11 cellular contexts compared by ENCODE assay signal in the genomic region with DNA sequence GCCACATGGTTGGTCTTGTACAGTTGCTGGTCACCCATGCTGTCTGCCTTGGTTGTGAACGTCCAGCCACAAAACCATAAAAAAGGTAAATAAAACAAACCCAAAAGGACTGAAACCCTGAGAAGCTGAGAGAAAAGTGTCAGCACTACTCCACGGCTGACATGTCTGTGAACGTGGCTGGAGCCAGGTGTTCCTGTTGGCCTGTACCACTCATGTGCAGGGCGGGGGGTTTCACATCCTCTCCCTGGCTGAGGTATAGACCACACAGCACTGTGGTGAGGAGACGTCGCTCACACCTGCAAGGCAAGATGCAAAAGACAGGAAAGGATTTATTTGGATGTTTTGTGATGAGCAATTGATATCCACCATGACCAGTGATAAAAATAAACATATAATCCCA. TPM values are rescaled to one million over a fixed set of nuclear protein-coding genes. Genes with fewer than 3 reads are reported as not detected.
DNase-seq lines count a peak whose midpoint lies in the region; ATAC-seq and TF ChIP-seq lines count a peak whose summit lies in the region.
"Had no signal": no experiment of that assay in that cellular context is flagged by ENCODE, and none has a peak within 500 bp of the region (broad histone marks: within the 10 kb centered on the region; RNA-seq: fewer than 3 reads in every experiment).

No MANE protein-coding gene starts in this region.

- H3K27ac Mint-ChIP-seq in effector memory CD8-positive, alpha-beta T cell, result peak overlapping the region; percentile 11 to 85
- H3K27ac Mint-ChIP-seq in CD4-positive, alpha-beta memory T cell, result no peak overlapping the region

- POLR2A ChIA-PET in CD4-positive, alpha-beta memory T cell (lab: Charles Lee; ENCODE audit: partially characterized antibody), result no interaction called here

- peaks cover 17% of the 10 kb centered on the region for H3K36me3 Mint-ChIP-seq in effector memory CD8-positive, alpha-beta T cell (ENCODE audit: insufficient read depth)
- H3K36me3 Mint-ChIP-seq in CD4-positive, alpha-beta memory T cell, result peaks cover 19 to 43% of the 10 kb centered on the region in 2 donors

- H3K27ac ChIP-seq in right atrium auricular region, result no peak overlapping the region
- no peak overlapping the region for H3K27ac ChIP-seq in CD4-positive, alpha-beta memory T cell (ENCODE audit: low read depth, low read length)
- H3K27ac ChIP-seq: foreskin keratinocyte had no signal

- H3K4me1 ChIP-seq in right atrium auricular region, result peaks cover 0 to under 1% of the 10 kb centered on the region in 2 donors
- H3K4me1 ChIP-seq in CD4-positive, alpha-beta memory T cell (ENCODE audit: insufficient read depth, low read length), result no peaks in the 10 kb centered on the region
- H3K4me1 ChIP-seq: foreskin keratinocyte had no signal

- CTCF ChIA-PET in CD4-positive, alpha-beta memory T cell (lab: Charles Lee; ENCODE audit: partially characterized antibody), result interaction anchor here (0.9 to 1.5 kb wide), 2 partner anchors 8 kb away, joined by 3 to 4 read pairs; no protein-coding TSS in a partner anchor

- intact Hi-C loops in CD4-positive, alpha-beta memory T cell (cut with micrococcal nuclease), result no loop called here

- peaks cover 29 to 30% of the 10 kb centered on the region in 2 donors for H3K4me1 Mint-ChIP-seq in effector memory CD8-positive, alpha-beta T cell (ENCODE audit: low read depth in 2 of 2)
- peaks cover 3 to 8% (median 4%) of the 10 kb centered on the region in 4 donors for H3K4me1 Mint-ChIP-seq in CD4-positive, alpha-beta memory T cell
- H3K4me1 Mint-ChIP-seq: neural crest cell had no signal

- peak; percentile 23 to 38 (median 28) for DNase-seq in effector memory CD8-positive, alpha-beta T cell
- no peak for DNase-seq in right atrium auricular region (ENCODE audit: low spot score)
- DNase-seq in CD4-positive, alpha-beta memory T cell, result no peak
- no peak for DNase-seq in left lobe of liver (ENCODE audit: low spot score)
- no peak for DNase-seq in NOMO-1 treated with dmso at 0.1 percent for 144 hours (lab: John Stamatoyannopoulos, UW; ENCODE audit: unreplicated experiment)
- DNase-seq: anterior cingulate cortex, foreskin keratinocyte had no signal

- H3K27me3 ChIP-seq in right atrium auricular region, result no peaks in the 10 kb centered on the region
- no peaks in the 10 kb centered on the region for H3K27me3 ChIP-seq in CD4-positive, alpha-beta memory T cell (ENCODE audit: insufficient read depth, low read length)
- H3K27me3 ChIP-seq: foreskin keratinocyte had no signal

- H3K9me3 ChIP-seq in right atrium auricular region, result no peaks in the 10 kb centered on the region
- no peaks in the 10 kb centered on the region for H3K9me3 ChIP-seq in CD4-positive, alpha-beta memory T cell (ENCODE audit: control insufficient read depth in 1 of 2, low read length in 2 of 2)

- no peaks in the 10 kb centered on the region for H3K27me3 Mint-ChIP-seq in effector memory CD8-positive, alpha-beta T cell
- no peaks in the 10 kb centered on the region for H3K27me3 Mint-ChIP-seq in CD4-positive, alpha-beta memory T cell

- H3K9me3 Mint-ChIP-seq in effector memory CD8-positive, alpha-beta T cell, result no peaks in the 10 kb centered on the region
- no peaks in the 10 kb centered on the region for H3K9me3 Mint-ChIP-seq in CD4-positive, alpha-beta memory T cell
- H3K9me3 Mint-ChIP-seq: neural crest cell had no signal

- no peak for TF ChIP-seq CTCF in right atrium auricular region (IDR thresholded peaks at IDR 0.05)

- no peaks in the 10 kb centered on the region for H3K36me3 ChIP-seq in right atrium auricular region
- peaks cover 16% of the 10 kb centered on the region for H3K36me3 ChIP-seq in CD4-positive, alpha-beta memory T cell (ENCODE audit: insufficient read depth, low read length)

- ATAC-seq in GM18517 (IDR thresholded peaks at IDR 0.05; ENCODE audit: unreplicated experiment) (peak; percentile 84), GM21447 (IDR thresholded peaks at IDR 0.05; ENCODE audit: unreplicated experiment) (peak; percentile 97), HG03175 (IDR thresholded peaks at IDR 0.05; ENCODE audit: unreplicated experiment) (peak; percentile 97), left lobe of liver (no peak)
- peak; percentile 96 for ATAC-seq in effector memory CD8-positive, alpha-beta T cell (replicated peaks)
- ATAC-seq: foreskin keratinocyte had no signal

- H3K4me3 ChIP-seq in right atrium auricular region, result no peak overlapping the region
- no peak overlapping the region for H3K4me3 ChIP-seq in CD4-positive, alpha-beta memory T cell (ENCODE audit: low read length in 2 of 2)

- peak overlapping the region in 1 of 2 donors; percentile 46 for H3K4me3 Mint-ChIP-seq in effector memory CD8-positive, alpha-beta T cell
- H3K4me3 Mint-ChIP-seq in CD4-positive, alpha-beta memory T cell, result no peak overlapping the region
- H3K4me3 Mint-ChIP-seq: neural crest cell had no signal

RNA-seq across cellular contexts. Expression of a gene that starts 51.9 kb away (rescaled TPM):
- total RNA-seq in right atrium auricular region (10 to 100 TPM; 27.9 to 52.4 TPM), left lobe of liver (18.1 TPM)
- total RNA-seq in CD4-positive, alpha-beta memory T cell, result 10 to 100 TPM; 22.6 to 25.1 TPM
- polyA plus RNA-seq in CD4-positive, alpha-beta memory T cell, result 10 to 100 TPM; 40.3 to 57.5 TPM

Comparison
In these comparisons a context has a peak if more than half of its experiments do, and no peak if none do; other contexts are left out.
1. DNase-seq: peak in effector memory CD8-positive, alpha-beta T cell (3 of 3); none in right atrium auricular region (single experiment), CD4-positive, alpha-beta memory T cell (0 of 5), left lobe of liver (single experiment) and NOMO-1 treated with dmso at 0.1 percent for 144 hours (single experiment).
2. H3K27ac Mint-ChIP-seq: peak in effector memory CD8-positive, alpha-beta T cell (2 of 2); none in CD4-positive, alpha-beta memory T cell (0 of 7).